ENCODE assay signal across 1 cellular context in the genomic region with DNA sequence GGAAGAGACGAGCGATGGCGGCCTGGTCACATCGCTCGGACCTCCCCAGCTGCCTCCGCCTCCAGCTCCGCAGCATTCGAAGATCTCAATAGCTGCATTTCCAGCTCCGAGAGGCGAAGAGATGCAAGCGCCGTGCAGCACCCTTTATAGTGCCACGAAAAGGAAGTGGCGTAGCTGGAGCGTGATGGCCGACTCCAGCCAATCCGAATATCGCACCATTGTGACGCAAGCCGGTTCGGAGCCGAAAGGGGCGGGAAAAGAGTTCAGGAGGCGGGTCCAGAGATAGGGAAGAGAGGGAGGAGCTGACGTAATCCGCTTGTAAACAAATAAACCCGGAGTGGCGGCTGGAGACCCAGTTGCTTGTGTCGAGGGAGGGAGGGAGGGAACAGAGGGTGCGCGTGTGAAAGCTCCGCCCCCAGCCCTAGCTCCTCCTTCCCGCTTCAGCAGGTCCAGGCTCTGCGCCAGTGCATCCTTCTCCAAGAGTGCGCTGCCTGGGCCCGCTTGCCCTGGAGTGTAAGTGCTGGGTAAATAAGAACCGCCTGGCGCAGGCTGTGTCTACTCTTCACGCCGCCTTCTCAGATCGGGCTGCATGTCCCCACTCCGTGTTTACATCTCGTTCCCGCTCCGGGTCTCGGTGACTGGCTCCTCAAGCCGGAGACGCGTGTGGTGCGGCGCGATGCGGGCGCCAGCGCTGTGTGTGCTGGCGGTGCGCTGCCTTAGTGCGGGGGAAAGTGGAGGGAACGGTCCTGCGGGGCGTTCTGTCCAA.
TF ChIP-seq lines count a peak whose summit lies in the region.

A gene with protein sequence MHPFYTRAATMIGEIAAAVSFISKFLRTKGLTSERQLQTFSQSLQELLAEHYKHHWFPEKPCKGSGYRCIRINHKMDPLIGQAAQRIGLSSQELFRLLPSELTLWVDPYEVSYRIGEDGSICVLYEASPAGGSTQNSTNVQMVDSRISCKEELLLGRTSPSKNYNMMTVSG (minus strand): TSS at position 116 of the 766 bp plus-strand sequence. CDS start 311 bp downstream, outside the sequence.

TF ChIP-seq in HepG2, 621 proteins besides CTCF, POLR2A, EP300 and RAD21 (continued from another document and continues in another):
- TF ChIP-seq, protein P1, sequence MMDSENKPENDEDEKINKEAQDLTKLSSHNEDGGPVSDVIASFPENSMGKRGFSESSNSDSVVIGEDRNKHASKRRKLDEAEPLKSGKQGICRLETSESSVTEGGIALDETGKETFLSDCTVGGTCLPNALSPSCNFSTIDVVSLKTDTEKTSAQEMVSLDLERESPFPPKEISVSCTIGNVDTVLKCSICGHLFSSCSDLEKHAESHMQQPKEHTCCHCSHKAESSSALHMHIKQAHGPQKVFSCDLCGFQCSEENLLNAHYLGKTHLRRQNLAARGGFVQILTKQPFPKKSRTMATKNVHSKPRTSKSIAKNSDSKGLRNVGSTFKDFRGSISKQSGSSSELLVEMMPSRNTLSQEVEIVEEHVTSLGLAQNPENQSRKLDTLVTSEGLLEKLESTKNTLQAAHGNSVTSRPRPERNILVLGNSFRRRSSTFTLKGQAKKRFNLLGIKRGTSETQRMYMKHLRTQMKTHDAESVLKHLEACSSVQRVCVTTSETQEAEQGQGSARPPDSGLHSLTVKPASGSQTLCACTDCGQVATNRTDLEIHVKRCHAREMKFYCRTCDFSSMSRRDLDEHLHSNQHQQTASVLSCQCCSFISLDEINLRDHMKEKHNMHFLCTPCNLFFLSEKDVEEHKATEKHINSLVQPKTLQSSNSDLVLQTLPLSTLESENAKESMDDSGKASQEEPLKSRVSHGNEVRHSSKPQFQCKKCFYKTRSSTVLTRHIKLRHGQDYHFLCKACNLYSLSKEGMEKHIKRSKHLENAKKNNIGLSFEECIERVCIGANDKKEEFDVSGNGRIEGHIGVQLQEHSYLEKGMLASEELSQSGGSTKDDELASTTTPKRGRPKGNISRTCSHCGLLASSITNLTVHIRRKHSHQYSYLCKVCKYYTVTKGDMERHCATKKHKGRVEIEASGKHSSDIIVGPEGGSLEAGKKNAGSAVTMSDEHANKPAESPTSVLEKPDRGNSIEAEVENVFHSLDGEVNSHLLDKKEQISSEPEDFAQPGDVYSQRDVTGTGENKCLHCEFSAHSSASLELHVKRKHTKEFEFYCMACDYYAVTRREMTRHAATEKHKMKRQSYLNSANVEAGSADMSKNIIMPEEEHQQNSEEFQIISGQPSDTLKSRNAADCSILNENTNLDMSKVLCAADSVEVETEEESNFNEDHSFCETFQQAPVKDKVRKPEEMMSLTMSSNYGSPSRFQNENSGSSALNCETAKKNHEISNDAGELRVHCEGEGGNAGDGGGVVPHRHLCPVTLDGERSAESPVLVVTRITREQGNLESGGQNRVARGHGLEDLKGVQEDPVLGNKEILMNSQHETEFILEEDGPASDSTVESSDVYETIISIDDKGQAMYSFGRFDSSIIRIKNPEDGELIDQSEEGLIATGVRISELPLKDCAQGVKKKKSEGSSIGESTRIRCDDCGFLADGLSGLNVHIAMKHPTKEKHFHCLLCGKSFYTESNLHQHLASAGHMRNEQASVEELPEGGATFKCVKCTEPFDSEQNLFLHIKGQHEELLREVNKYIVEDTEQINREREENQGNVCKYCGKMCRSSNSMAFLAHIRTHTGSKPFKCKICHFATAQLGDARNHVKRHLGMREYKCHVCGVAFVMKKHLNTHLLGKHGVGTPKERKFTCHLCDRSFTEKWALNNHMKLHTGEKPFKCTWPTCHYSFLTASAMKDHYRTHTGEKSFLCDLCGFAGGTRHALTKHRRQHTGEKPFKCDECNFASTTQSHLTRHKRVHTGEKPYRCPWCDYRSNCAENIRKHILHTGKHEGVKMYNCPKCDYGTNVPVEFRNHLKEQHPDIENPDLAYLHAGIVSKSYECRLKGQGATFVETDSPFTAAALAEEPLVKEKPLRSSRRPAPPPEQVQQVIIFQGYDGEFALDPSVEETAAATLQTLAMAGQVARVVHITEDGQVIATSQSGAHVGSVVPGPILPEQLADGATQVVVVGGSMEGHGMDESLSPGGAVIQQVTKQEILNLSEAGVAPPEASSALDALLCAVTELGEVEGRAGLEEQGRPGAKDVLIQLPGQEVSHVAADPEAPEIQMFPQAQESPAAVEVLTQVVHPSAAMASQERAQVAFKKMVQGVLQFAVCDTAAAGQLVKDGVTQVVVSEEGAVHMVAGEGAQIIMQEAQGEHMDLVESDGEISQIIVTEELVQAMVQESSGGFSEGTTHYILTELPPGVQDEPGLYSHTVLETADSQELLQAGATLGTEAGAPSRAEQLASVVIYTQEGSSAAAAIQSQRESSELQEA (CRISPR knock-in tag; IDR thresholded peaks at IDR 0.05; ENCODE audit: not compliant biosample characterization) = no peak
- TF ChIP-seq PLRG1 (conservative IDR thresholded peaks at IDR 0.05) (no peak), PRPF4 (IDR thresholded peaks at IDR 0.05; ENCODE audit: low read depth, low read length, poor library complexity, severe bottlenecking) (no peak), PHF5A (CRISPR knock-in tag; IDR thresholded peaks at IDR 0.05; ENCODE audit: low read depth, unreplicated experiment) (no peak), ZSCAN12 (CRISPR knock-in tag; IDR thresholded peaks at IDR 0.05) (no peak; the same call in 1 of the 2 replicates), STAT5B (CRISPR knock-in tag; IDR thresholded peaks at IDR 0.05) (0 out of 2 replicates have a peak, but pooled peaks have one; percentile 69), HES4 (CRISPR knock-in tag; IDR thresholded peaks at IDR 0.05; ENCODE audit: borderline replicate concordance) (no peak), PHF20 (CRISPR knock-in tag; IDR thresholded peaks at IDR 0.05) (peak; percentile 45), MIER2 (CRISPR knock-in tag; IDR thresholded peaks at IDR 0.05) (no peak), ZKSCAN8 (CRISPR knock-in tag; IDR thresholded peaks at IDR 0.05; ENCODE audit: borderline replicate concordance) (no peak), TBX2 (CRISPR knock-in tag; IDR thresholded peaks at IDR 0.05; ENCODE audit: borderline replicate concordance) (peak; percentile 24; the same call in 1 of the 2 replicates), ZNF737 (CRISPR knock-in tag; IDR thresholded peaks at IDR 0.05; ENCODE audit: borderline replicate concordance) (0 out of 2 replicates have a peak, but pooled peaks have one; percentile 33), ZNF563 (CRISPR knock-in tag; IDR thresholded peaks at IDR 0.05) (0 out of 2 replicates have a peak, but pooled peaks have one; percentile 0), ZNF24 (IDR thresholded peaks at IDR 0.05) (0 out of 2 replicates have a peak, but pooled peaks have one; percentile 39), CHD4 (IDR thresholded peaks at IDR 0.05; ENCODE audit: borderline replicate concordance, low read length) (no peak), ZNF776 (CRISPR knock-in tag; IDR thresholded peaks at IDR 0.05) (no peak), SOX6 (IDR thresholded peaks at IDR 0.05) (no peak), SOX6 (CRISPR knock-in tag; IDR thresholded peaks at IDR 0.05) (peak; percentile 64), ZNF589 (CRISPR knock-in tag; conservative IDR thresholded peaks at IDR 0.05) (no peak)
- TF ChIP-seq, protein P2, sequence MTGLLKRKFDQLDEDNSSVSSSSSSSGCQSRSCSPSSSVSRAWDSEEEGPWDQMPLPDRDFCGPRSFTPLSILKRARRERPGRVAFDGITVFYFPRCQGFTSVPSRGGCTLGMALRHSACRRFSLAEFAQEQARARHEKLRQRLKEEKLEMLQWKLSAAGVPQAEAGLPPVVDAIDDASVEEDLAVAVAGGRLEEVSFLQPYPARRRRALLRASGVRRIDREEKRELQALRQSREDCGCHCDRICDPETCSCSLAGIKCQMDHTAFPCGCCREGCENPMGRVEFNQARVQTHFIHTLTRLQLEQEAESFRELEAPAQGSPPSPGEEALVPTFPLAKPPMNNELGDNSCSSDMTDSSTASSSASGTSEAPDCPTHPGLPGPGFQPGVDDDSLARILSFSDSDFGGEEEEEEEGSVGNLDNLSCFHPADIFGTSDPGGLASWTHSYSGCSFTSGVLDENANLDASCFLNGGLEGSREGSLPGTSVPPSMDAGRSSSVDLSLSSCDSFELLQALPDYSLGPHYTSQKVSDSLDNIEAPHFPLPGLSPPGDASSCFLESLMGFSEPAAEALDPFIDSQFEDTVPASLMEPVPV (CRISPR knock-in tag; IDR thresholded peaks at IDR 0.05) = no peak; the same call in 1 of the 2 replicates
- TF ChIP-seq, protein P3, sequence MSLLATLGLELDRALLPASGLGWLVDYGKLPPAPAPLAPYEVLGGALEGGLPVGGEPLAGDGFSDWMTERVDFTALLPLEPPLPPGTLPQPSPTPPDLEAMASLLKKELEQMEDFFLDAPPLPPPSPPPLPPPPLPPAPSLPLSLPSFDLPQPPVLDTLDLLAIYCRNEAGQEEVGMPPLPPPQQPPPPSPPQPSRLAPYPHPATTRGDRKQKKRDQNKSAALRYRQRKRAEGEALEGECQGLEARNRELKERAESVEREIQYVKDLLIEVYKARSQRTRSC (CRISPR knock-in tag; IDR thresholded peaks at IDR 0.05; ENCODE audit: low read depth) = no peak
- TF ChIP-seq, protein P4, sequence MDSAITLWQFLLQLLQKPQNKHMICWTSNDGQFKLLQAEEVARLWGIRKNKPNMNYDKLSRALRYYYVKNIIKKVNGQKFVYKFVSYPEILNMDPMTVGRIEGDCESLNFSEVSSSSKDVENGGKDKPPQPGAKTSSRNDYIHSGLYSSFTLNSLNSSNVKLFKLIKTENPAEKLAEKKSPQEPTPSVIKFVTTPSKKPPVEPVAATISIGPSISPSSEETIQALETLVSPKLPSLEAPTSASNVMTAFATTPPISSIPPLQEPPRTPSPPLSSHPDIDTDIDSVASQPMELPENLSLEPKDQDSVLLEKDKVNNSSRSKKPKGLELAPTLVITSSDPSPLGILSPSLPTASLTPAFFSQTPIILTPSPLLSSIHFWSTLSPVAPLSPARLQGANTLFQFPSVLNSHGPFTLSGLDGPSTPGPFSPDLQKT (CRISPR knock-in tag; IDR thresholded peaks at IDR 0.05; ENCODE audit: borderline replicate concordance) = no peak
- TF ChIP-seq, protein P5, sequence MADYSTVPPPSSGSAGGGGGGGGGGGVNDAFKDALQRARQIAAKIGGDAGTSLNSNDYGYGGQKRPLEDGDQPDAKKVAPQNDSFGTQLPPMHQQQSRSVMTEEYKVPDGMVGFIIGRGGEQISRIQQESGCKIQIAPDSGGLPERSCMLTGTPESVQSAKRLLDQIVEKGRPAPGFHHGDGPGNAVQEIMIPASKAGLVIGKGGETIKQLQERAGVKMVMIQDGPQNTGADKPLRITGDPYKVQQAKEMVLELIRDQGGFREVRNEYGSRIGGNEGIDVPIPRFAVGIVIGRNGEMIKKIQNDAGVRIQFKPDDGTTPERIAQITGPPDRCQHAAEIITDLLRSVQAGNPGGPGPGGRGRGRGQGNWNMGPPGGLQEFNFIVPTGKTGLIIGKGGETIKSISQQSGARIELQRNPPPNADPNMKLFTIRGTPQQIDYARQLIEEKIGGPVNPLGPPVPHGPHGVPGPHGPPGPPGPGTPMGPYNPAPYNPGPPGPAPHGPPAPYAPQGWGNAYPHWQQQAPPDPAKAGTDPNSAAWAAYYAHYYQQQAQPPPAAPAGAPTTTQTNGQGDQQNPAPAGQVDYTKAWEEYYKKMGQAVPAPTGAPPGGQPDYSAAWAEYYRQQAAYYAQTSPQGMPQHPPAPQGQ (CRISPR knock-in tag; IDR thresholded peaks at IDR 0.05; ENCODE audit: borderline replicate concordance) = no peak
- TF ChIP-seq, protein P6, sequence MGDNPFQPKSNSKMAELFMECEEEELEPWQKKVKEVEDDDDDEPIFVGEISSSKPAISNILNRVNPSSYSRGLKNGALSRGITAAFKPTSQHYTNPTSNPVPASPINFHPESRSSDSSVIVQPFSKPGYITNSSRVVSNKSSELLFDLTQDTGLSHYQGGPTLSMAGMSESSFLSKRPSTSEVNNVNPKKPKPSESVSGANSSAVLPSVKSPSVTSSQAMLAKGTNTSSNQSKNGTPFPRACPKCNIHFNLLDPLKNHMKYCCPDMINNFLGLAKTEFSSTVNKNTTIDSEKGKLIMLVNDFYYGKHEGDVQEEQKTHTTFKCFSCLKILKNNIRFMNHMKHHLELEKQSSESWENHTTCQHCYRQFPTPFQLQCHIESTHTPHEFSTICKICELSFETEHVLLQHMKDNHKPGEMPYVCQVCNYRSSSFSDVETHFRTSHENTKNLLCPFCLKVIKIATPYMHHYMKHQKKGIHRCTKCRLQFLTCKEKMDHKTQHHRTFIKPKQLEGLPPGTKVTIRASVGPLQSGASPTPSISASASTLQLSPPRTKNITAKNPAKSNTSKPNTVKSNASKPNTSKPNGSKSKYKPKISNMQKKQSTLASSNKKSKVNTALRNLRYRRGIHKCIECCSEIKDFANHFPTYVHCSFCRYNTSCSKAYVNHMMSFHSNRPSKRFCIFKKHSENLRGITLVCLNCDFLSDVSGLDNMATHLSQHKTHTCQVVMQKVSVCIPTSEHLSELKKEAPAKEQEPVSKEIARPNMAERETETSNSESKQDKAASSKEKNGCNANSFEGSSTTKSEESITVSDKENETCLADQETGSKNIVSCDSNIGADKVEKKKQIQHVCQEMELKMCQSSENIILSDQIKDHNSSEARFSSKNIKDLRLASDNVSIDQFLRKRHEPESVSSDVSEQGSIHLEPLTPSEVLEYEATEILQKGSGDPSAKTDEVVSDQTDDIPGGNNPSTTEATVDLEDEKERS (CRISPR knock-in tag; IDR thresholded peaks at IDR 0.05) = no peak
- TF ChIP-seq, protein P7, sequence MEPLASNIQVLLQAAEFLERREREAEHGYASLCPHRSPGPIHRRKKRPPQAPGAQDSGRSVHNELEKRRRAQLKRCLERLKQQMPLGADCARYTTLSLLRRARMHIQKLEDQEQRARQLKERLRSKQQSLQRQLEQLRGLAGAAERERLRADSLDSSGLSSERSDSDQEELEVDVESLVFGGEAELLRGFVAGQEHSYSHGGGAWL (CRISPR knock-in tag; IDR thresholded peaks at IDR 0.05) = no peak
- TF ChIP-seq, protein P8, sequence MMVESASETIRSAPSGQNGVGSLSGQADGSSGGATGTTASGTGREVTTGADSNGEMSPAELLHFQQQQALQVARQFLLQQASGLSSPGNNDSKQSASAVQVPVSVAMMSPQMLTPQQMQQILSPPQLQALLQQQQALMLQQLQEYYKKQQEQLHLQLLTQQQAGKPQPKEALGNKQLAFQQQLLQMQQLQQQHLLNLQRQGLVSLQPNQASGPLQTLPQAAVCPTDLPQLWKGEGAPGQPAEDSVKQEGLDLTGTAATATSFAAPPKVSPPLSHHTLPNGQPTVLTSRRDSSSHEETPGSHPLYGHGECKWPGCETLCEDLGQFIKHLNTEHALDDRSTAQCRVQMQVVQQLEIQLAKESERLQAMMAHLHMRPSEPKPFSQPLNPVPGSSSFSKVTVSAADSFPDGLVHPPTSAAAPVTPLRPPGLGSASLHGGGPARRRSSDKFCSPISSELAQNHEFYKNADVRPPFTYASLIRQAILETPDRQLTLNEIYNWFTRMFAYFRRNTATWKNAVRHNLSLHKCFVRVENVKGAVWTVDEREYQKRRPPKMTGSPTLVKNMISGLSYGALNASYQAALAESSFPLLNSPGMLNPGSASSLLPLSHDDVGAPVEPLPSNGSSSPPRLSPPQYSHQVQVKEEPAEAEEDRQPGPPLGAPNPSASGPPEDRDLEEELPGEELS (CRISPR knock-in tag; IDR thresholded peaks at IDR 0.05) = peak; percentile 93
- TF ChIP-seq, protein P9, sequence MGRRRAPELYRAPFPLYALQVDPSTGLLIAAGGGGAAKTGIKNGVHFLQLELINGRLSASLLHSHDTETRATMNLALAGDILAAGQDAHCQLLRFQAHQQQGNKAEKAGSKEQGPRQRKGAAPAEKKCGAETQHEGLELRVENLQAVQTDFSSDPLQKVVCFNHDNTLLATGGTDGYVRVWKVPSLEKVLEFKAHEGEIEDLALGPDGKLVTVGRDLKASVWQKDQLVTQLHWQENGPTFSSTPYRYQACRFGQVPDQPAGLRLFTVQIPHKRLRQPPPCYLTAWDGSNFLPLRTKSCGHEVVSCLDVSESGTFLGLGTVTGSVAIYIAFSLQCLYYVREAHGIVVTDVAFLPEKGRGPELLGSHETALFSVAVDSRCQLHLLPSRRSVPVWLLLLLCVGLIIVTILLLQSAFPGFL (CRISPR knock-in tag; IDR thresholded peaks at IDR 0.05) = no peak
